ENCODE assay signal across 8 cellular contexts in the genomic region with DNA sequence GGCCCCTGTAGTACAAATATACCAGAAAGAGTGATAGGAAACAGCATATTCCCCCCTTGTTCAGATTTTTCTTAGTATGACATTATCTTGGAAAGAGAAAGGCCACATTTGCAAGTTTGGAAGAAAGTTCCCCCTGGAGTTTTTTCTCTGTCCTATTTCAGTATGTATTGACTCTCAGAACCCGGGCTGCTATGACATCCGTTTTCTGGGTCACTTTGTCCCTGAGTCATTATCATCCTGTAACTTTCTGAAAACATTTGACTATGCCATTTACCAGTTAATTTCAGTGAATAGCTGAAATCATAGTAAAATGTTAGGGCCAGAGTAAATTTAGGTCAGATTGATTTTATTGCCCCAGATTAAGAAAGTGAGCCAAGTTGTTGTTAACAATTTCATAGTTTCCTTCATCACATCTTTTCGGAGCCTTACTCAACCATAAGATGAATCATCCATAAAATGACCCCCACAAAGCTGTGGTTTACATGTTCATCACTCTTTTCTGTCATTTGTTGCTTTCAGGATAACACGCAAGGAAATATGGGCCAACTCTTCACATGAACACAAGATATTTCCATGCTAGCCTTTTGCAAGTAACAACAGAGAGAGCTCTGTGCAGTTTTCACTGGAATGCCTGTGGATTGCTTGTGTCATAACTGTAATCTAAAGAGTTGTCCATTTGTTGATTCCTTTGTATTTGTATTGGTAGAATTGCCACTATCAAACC. TPM values are rescaled to one million over a fixed set of nuclear protein-coding genes. Genes with fewer than 3 reads are reported as not detected.
DNase-seq lines count a peak whose midpoint lies in the region; ATAC-seq and TF ChIP-seq lines count a peak whose summit lies in the region.
"Had no signal": no experiment of that assay in that cellular context is flagged by ENCODE, and none has a peak within 500 bp of the region (broad histone marks: within the 10 kb centered on the region; RNA-seq: fewer than 3 reads in every experiment).

No MANE protein-coding gene starts in this region.

- TF ChIP-seq POLR2A in testis (IDR thresholded peaks at IDR 0.05): no peak

- H3K4me1 Mint-ChIP-seq in GM23338: peaks cover 34% of the 10 kb centered on the region
- H3K4me1 Mint-ChIP-seq in activated CD4-positive, alpha-beta T cell treated with anti-CD3 and anti-CD28 coated beads, Interleukin-2, amount 10 ng/mL, durations not matched to agents 7 days and 5 days: peaks cover 6% of the 10 kb centered on the region

- CTCF ChIA-PET in activated CD4-positive, alpha-beta T cell treated with anti-CD3 and anti-CD28 coated beads, Interleukin-2, amount 10 ng/mL, durations not matched to agents 7 days and 5 days (lab: Charles Lee): interaction anchor here (1.2 kb wide), 1 partner anchor 237 kb away, joined by 5 read pairs; no protein-coding TSS in a partner anchor

- H3K9me3 Mint-ChIP-seq in GM23338: no peaks in the 10 kb centered on the region
- H3K9me3 Mint-ChIP-seq in activated CD4-positive, alpha-beta T cell treated with anti-CD3 and anti-CD28 coated beads, Interleukin-2, amount 10 ng/mL, durations not matched to agents 7 days and 5 days: no peaks in the 10 kb centered on the region

- H3K27ac ChIP-seq in GM23338 (ENCODE audit: low read depth) (no peak overlapping the region), OCI-LY1 (ENCODE audit: low read depth, low read length, poor library complexity, severe bottlenecking) (peak overlapping the region; percentile 96), testis (peak overlapping the region; percentile 51 to 79)

- peak overlapping the region; percentile 67 for H3K9ac ChIP-seq in OCI-LY1 (ENCODE audit: low read length)

- no peak overlapping the region for H3K4me2 ChIP-seq in GM23338
- H3K4me2 ChIP-seq in OCI-LY1 (ENCODE audit: low read length): peak overlapping the region; percentile 66

- POLR2A ChIA-PET in activated CD4-positive, alpha-beta T cell treated with anti-CD3 and anti-CD28 coated beads, Interleukin-2, amount 10 ng/mL, durations not matched to agents 7 days and 5 days (lab: Charles Lee): no interaction called here

- 35 to 38% methylated on average over 4 of the region's 4 CpGs for WGBS in testis, 2 donors

- intact Hi-C loops in testis (cut with DNase I; ENCODE audit: low total_unique reads): no loop called here

- H3K9me3 ChIP-seq in OCI-LY1 (ENCODE audit: low read length) (no peaks in the 10 kb centered on the region), testis (no peaks in the 10 kb centered on the region)

- H3K9me2 ChIP-seq in GM23338 (ENCODE audit: insufficient read depth) (no peaks in the 10 kb centered on the region), OCI-LY1 (ENCODE audit: low read depth, low read length) (no peaks in the 10 kb centered on the region)

- no peaks in the 10 kb centered on the region for H3K27me3 ChIP-seq in GM23338 (ENCODE audit: insufficient read depth)
- H3K27me3 ChIP-seq in OCI-LY1 (ENCODE audit: insufficient read depth, low read length): no peaks in the 10 kb centered on the region
- no peaks in the 10 kb centered on the region for H3K27me3 ChIP-seq in testis

- H3K36me3 Mint-ChIP-seq in GM23338 (ENCODE audit: low read depth): no peaks in the 10 kb centered on the region
- no peaks in the 10 kb centered on the region for H3K36me3 Mint-ChIP-seq in activated CD4-positive, alpha-beta T cell treated with anti-CD3 and anti-CD28 coated beads, Interleukin-2, amount 10 ng/mL, durations not matched to agents 7 days and 5 days (ENCODE audit: low read depth)

- DNase-seq in GM23338 (ENCODE audit: low spot score): no peak
- DNase-seq in fibroblast of villous mesenchyme (ENCODE audit: low read depth): peak; percentile 94
- DNase-seq in testis: no peak
- DNase-seq in NCI-H187 treated with DMSO at 0.1 percent for 48 hours (lab: John Stamatoyannopoulos, UW): no peak
- DNase-seq in activated CD4-positive, alpha-beta T cell treated with anti-CD3 and anti-CD28 coated beads, Interleukin-2, amount 10 ng/mL, durations not matched to agents 7 days and 5 days: no peak
- DNase-seq: nucleus accumbens had no signal

- ATAC-seq in GM23338 (no peak), GM19467 (IDR thresholded peaks at IDR 0.05; ENCODE audit: unreplicated experiment) (no peak)

- H3K27me3 Mint-ChIP-seq in GM23338 (ENCODE audit: insufficient read depth, low read depth, poor library complexity): peaks cover 5% of the 10 kb centered on the region
- H3K27me3 Mint-ChIP-seq in activated CD4-positive, alpha-beta T cell treated with anti-CD3 and anti-CD28 coated beads, Interleukin-2, amount 10 ng/mL, durations not matched to agents 7 days and 5 days: peaks cover 2% of the 10 kb centered on the region

- H2AFZ ChIP-seq in GM23338: no peak overlapping the region
- H2AFZ ChIP-seq in OCI-LY1 (ENCODE audit: low read length): peak overlapping the region; percentile 27; the same call in 1 of the 2 replicates

- H3K79me2 ChIP-seq in GM23338 (replicated peaks; ENCODE audit: insufficient read depth) (no peaks in the 10 kb centered on the region), OCI-LY1 (ENCODE audit: insufficient read depth, low read length) (peaks cover 9% of the 10 kb centered on the region)

- no peaks in the 10 kb centered on the region for H3F3A ChIP-seq in GM23338 (replicated peaks; ENCODE audit: low read depth)
- peaks cover 18% of the 10 kb centered on the region for H3F3A ChIP-seq in OCI-LY1 (ENCODE audit: insufficient read depth, low read length)

- H3K4me3 ChIP-seq in GM23338 (no peak overlapping the region), OCI-LY1 (ENCODE audit: low read depth, low read length, poor library complexity, severe bottlenecking) (peak overlapping the region; percentile 39), fibroblast of villous mesenchyme (ENCODE audit: low read depth, low read length) (no peak overlapping the region), testis (no peak overlapping the region)

- TF ChIP-seq CTCF in GM23338 (conservative IDR thresholded peaks at IDR 0.05; ENCODE audit: low read depth in 2 of 2) (no peak), OCI-LY1 (IDR thresholded peaks at IDR 0.05; ENCODE audit: low read length) (no peak), fibroblast of villous mesenchyme (IDR thresholded peaks at IDR 0.05; ENCODE audit: insufficient read depth, low read depth, low read length) (no peak), testis (IDR thresholded peaks at IDR 0.05) (no peak)

- H3K36me3 ChIP-seq in GM23338 (ENCODE audit: insufficient read depth): no peaks in the 10 kb centered on the region
- no peaks in the 10 kb centered on the region for H3K36me3 ChIP-seq in OCI-LY1 (ENCODE audit: insufficient read depth, low read length)
- H3K36me3 ChIP-seq in testis (ENCODE audit: low read depth, missing control alignments): no peaks in the 10 kb centered on the region

- no peaks in the 10 kb centered on the region for H4K20me1 ChIP-seq in GM23338 (replicated peaks; ENCODE audit: insufficient read depth)
- no peaks in the 10 kb centered on the region for H4K20me1 ChIP-seq in OCI-LY1 (ENCODE audit: insufficient read depth, low read length)

- H3K4me3 Mint-ChIP-seq in GM23338: no peak overlapping the region
- H3K4me3 Mint-ChIP-seq in activated CD4-positive, alpha-beta T cell treated with anti-CD3 and anti-CD28 coated beads, Interleukin-2, amount 10 ng/mL, durations not matched to agents 7 days and 5 days: no peak overlapping the region

- peak overlapping the region; percentile 29; the same call in 1 of the 2 replicates for H3K27ac Mint-ChIP-seq in GM23338
- no peak overlapping the region for H3K27ac Mint-ChIP-seq in activated CD4-positive, alpha-beta T cell treated with anti-CD3 and anti-CD28 coated beads, Interleukin-2, amount 10 ng/mL, durations not matched to agents 7 days and 5 days

- H3K4me1 ChIP-seq in GM23338 (ENCODE audit: insufficient read depth) (peaks cover 13% of the 10 kb centered on the region; the same call in 1 of the 2 replicates), OCI-LY1 (ENCODE audit: insufficient read depth, low read length, severe bottlenecking) (peaks cover 82% of the 10 kb centered on the region), testis (peaks cover 16% of the 10 kb centered on the region)

RNA-seq across cellular contexts. Expression of a gene that starts 3.8 kb away (rescaled TPM):
- 13.4 and 14.2 TPM in 2 replicates for total RNA-seq in GM23338 (2014; rRNA removed; shearing (Covaris generic))
- polyA plus RNA-seq in GM23338 (2016; fragmentation: Nextera tagmentation; extraction: Ambion mirVana) (3.4 and 5.2 TPM in 2 replicates), testis (ENCODE audit: insufficient read depth, low read depth, low replicate concordance) (0.17 TPM)
- total RNA-seq in fibroblast of villous mesenchyme (under 0.01 TPM in 2 replicates), testis (under 1 TPM; 0.74 to 0.79 TPM)
- total RNA-seq in activated CD4-positive, alpha-beta T cell treated with anti-CD3 and anti-CD28 coated beads, Interleukin-2, amount 10 ng/mL, durations not matched to agents 7 days and 5 days: under 1 TPM; 0.06 to 0.22 TPM
